8 cellular contexts compared by ENCODE assay signal in the genomic region with DNA sequence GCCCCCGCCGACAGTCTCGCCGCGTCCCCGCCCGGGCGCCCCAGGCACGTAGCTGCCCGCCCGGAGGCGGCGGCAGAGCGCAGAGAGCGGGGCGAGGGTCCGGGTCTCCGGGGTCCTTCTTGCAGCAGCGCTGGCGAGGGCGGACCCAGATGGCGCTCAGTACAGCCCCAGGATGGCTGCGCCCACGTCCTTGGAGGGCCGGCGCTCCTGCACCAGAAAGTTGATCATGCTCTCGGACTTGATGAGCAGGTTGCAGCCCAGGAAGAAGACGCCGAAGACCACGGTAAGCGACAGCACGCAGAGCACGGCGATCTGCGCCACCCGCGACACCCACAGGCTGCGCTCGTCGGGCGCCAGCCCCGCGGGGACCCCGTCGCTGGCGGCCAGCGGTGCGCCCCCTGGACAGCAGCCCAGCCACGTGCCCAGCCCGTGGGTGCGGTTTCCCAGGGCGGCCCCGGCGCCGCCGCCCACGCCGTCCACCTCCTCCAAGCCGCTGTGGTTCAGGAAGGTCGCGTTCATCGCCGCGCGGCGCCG. TPM values are rescaled to one million over a fixed set of nuclear protein-coding genes. Genes with fewer than 3 reads are reported as not detected.
DNase-seq lines count a peak whose midpoint lies in the region; ATAC-seq and TF ChIP-seq lines count a peak whose summit lies in the region.

No MANE protein-coding gene starts in this region.

- H3K36me3 ChIP-seq in CD4-positive, alpha-beta memory T cell (ENCODE audit: insufficient read depth, low read length) = no peaks in the 10 kb centered on the region
- no peaks in the 10 kb centered on the region for H3K36me3 ChIP-seq in MM.1S (replicated peaks; ENCODE audit: insufficient read depth, low read length)

- H3K27me3 ChIP-seq in CD4-positive, alpha-beta memory T cell (ENCODE audit: insufficient read depth, low read length) = peaks cover 21% of the 10 kb centered on the region
- H3K27me3 ChIP-seq in MM.1S (replicated peaks; ENCODE audit: insufficient read depth, low read length) (peaks cover 17% of the 10 kb centered on the region), mononuclear cell (ENCODE audit: insufficient read depth, low read length) (peaks cover 43% of the 10 kb centered on the region)

- H3K27ac ChIP-seq in CD4-positive, alpha-beta memory T cell (ENCODE audit: low read depth, low read length) = no peak overlapping the region
- no peak overlapping the region for H3K27ac ChIP-seq in MM.1S (ENCODE audit: low read length)

- peak overlapping the region; percentile 89 for H3K4me2 ChIP-seq in MM.1S (ENCODE audit: low read depth, low read length)

- H3K4me1 ChIP-seq in CD4-positive, alpha-beta memory T cell (ENCODE audit: insufficient read depth, low read length) = peaks cover 12% of the 10 kb centered on the region
- H3K4me1 ChIP-seq in MM.1S (ENCODE audit: low read length) (no peaks in the 10 kb centered on the region), mononuclear cell (ENCODE audit: insufficient read depth, low read length) (peaks cover 17% of the 10 kb centered on the region)

- H3K9me3 Mint-ChIP-seq in CD4-positive, alpha-beta memory T cell = peaks cover 0 to 1% (median 0%) of the 10 kb centered on the region in 8 donors

- intact Hi-C loops in CD4-positive, alpha-beta memory T cell (cut with micrococcal nuclease) = no loop called here

- TF ChIP-seq CTCF in MM.1S (IDR thresholded peaks at IDR 0.05; ENCODE audit: low read length) = no peak

- H2AFZ ChIP-seq in MM.1S (ENCODE audit: low read length) = peak overlapping the region; percentile 39; the same call in 1 of the 2 replicates

- H3K36me3 Mint-ChIP-seq in CD4-positive, alpha-beta memory T cell = peaks cover 4 to 22% of the 10 kb centered on the region in 2 donors

- no peaks in the 10 kb centered on the region for H4K20me1 ChIP-seq in MM.1S (ENCODE audit: insufficient read depth, low read length)

- no peaks in the 10 kb centered on the region for H3K9me2 ChIP-seq in MM.1S (replicated peaks; ENCODE audit: insufficient read depth, low read length)

- peak overlapping the region in 1 of 2 donors; percentile 54 for H3K4me3 ChIP-seq in CD4-positive, alpha-beta memory T cell (ENCODE audit: low read length in 2 of 2)
- H3K4me3 ChIP-seq in MM.1S (ENCODE audit: low read length) (peak overlapping the region; percentile 60), mononuclear cell (ENCODE audit: low read length) (peak overlapping the region; percentile 20)

- peaks cover 37 to 47% of the 10 kb centered on the region in 2 donors for H3K27me3 Mint-ChIP-seq in CD4-positive, alpha-beta memory T cell

- CTCF ChIA-PET in CD4-positive, alpha-beta memory T cell (lab: Charles Lee; ENCODE audit: partially characterized antibody) = interaction anchor here (1.2 to 1.5 kb wide), 2 partner anchors 12 to 37 kb away, joined by 3 to 4 read pairs; no protein-coding TSS in a partner anchor

- H3K9me3 ChIP-seq in CD4-positive, alpha-beta memory T cell (ENCODE audit: control insufficient read depth in 1 of 2, low read length in 2 of 2) = no peaks in the 10 kb centered on the region
- H3K9me3 ChIP-seq in MM.1S (replicated peaks; ENCODE audit: insufficient read depth, low read length) = no peaks in the 10 kb centered on the region
- H3K9me3 ChIP-seq in mononuclear cell (ENCODE audit: low read depth, low read length) = no peaks in the 10 kb centered on the region

- H3F3A ChIP-seq in MM.1S (ENCODE audit: insufficient read depth, low read length) = no peaks in the 10 kb centered on the region

- no peak overlapping the region for H3K27ac Mint-ChIP-seq in CD4-positive, alpha-beta memory T cell

- H3K4me1 Mint-ChIP-seq in CD4-positive, alpha-beta memory T cell = peaks cover 6 to 12% (median 7%) of the 10 kb centered on the region in 4 donors

- no peaks in the 10 kb centered on the region for H3K79me2 ChIP-seq in MM.1S (ENCODE audit: low read length)

- H3K4me3 Mint-ChIP-seq in CD4-positive, alpha-beta memory T cell = peak overlapping the region in 7 of 8 donors; percentile 27 to 84 (median 72)

- DNase-seq in CD4-positive, alpha-beta memory T cell = peak in 1 of 5 donors; percentile 3
- DNase-seq in MM.1S (no peak), cerebellar cortex (ENCODE audit: low spot score) (peak; percentile 29), globus pallidus (ENCODE audit: low spot score) (no peak), NOMO-1 treated with dmso at 0.1 percent for 144 hours (lab: John Stamatoyannopoulos, UW; ENCODE audit: unreplicated experiment) (no peak), RPMI8226 (no peak)

- no peak for ATAC-seq in GM21447 (IDR thresholded peaks at IDR 0.05; ENCODE audit: unreplicated experiment)

- H3K9ac ChIP-seq in MM.1S (ENCODE audit: low read length) = no peak overlapping the region

- POLR2A ChIA-PET in CD4-positive, alpha-beta memory T cell (lab: Charles Lee; ENCODE audit: partially characterized antibody) = no interaction called here

RNA-seq across cellular contexts. Expression of gene RPRML, which starts 0.5 kb away (rescaled TPM):
- total RNA-seq in CD4-positive, alpha-beta memory T cell = not detected
- polyA plus RNA-seq in CD4-positive, alpha-beta memory T cell = not detected
- total RNA-seq in mononuclear cell = not detected

RNA-seq across cellular contexts. Expression of gene GOSR2, which starts 55.6 kb away (rescaled TPM):
- total RNA-seq in CD4-positive, alpha-beta memory T cell = 10 to 100 TPM; 89.9 to 96.9 TPM
- 10 to 100 TPM; 51.7 to 54.4 TPM for polyA plus RNA-seq in CD4-positive, alpha-beta memory T cell
- total RNA-seq in mononuclear cell = 27.5 TPM
